ENCODE assay signal across 9 cellular contexts in genomic region chr20:62887147-62887859, GRCh38. TPM values are rescaled to one million over a fixed set of nuclear protein-coding genes. Genes with fewer than 3 reads are reported as not detected.
DNase-seq lines count a peak whose midpoint lies in the region; ATAC-seq and TF ChIP-seq lines count a peak whose summit lies in the region.
"Had no signal": no experiment of that assay in that cellular context is flagged by ENCODE, and none has a peak within 500 bp of the region (broad histone marks: within the 10 kb centered on the region; RNA-seq: fewer than 3 reads in every experiment).

No MANE protein-coding gene starts in this region.

- no peak for ATAC-seq in HG03565 (IDR thresholded peaks at IDR 0.05; ENCODE audit: unreplicated experiment)

- no peak overlapping the region for H3K27ac Mint-ChIP-seq in activated CD4-positive, alpha-beta memory T cell treated with anti-CD3 and anti-CD28 coated beads for 36 hours

- H3K9me3 ChIP-seq in transverse colon: no peaks in the 10 kb centered on the region

- TF ChIP-seq CTCF in transverse colon (IDR thresholded peaks at IDR 0.05): no peak
- TF ChIP-seq CTCF in GM13976 (IDR thresholded peaks at IDR 0.05; ENCODE audit: borderline replicate concordance, control extremely low read depth, extremely low read depth, insufficient read depth, missing control alignments): no peak

- WGBS in transverse colon (ENCODE audit: low coverage in 1 of 2), 2 donors: 40% methylated on average over 13 of the region's 13 CpGs; no CpG with 5 or more reads in 1 of the 2 donors

- POLR2A ChIA-PET in activated CD4-positive, alpha-beta memory T cell treated with anti-CD3 and anti-CD28 coated beads for 36 hours (lab: Charles Lee): no interaction called here

- no peak for TF ChIP-seq POLR2A in transverse colon (IDR thresholded peaks at IDR 0.05)

- in situ Hi-C loops in transverse colon (cut with MboI; ENCODE audit: low pct_ligation_motif_present in 1 of 4, low pct_unique_long_range_greater_than_20kb in 1 of 4, low sequenced_read_pairs in 3 of 4): loop anchor here in 2 of 4 donors (25.0 kb wide), 1 partner anchor 125 kb away; the partner anchor contains the start of gene BHLHE23 (in 2 of the 2)
- in situ Hi-C loops in GM13976 (cut with MboI; ENCODE audit: low sequenced_read_pairs, unreplicated experiment): no loop called here

- no peak for TF ChIP-seq EP300 in transverse colon (IDR thresholded peaks at IDR 0.05; ENCODE audit: low read depth)

- H3K4me1 ChIP-seq in transverse colon: peaks cover 4 to 12% (median 7%) of the 10 kb centered on the region in 4 donors

- H3K27ac ChIP-seq in transverse colon: peak overlapping the region; percentile 21 to 68 (median 56)

- peaks cover 8% of the 10 kb centered on the region for H3K4me1 Mint-ChIP-seq in activated CD4-positive, alpha-beta memory T cell treated with anti-CD3 and anti-CD28 coated beads for 36 hours (ENCODE audit: low read depth)

- no peaks in the 10 kb centered on the region for H3K9me3 Mint-ChIP-seq in activated CD4-positive, alpha-beta memory T cell treated with anti-CD3 and anti-CD28 coated beads for 36 hours
- H3K9me3 Mint-ChIP-seq: activated naive CD4-positive, alpha-beta T cell treated with anti-CD3 and anti-CD28 coated beads, Interleukin-2, amount 50 U/mL, for 24 hours had no signal

- intact Hi-C loops in activated CD4-positive, alpha-beta memory T cell treated with anti-CD3 and anti-CD28 coated beads for 36 hours (cut with micrococcal nuclease): no loop called here
- intact Hi-C loops in cardiac septum (cut with DNase I) (no loop called here), transverse colon (cut with DNase I; ENCODE audit: low total_unique reads) (no loop called here)

- H3K36me3 ChIP-seq in transverse colon: peaks cover 0 to 40% (median 20%) of the 10 kb centered on the region in 4 donors

- H3K4me3 ChIP-seq in transverse colon: no peak overlapping the region

- H3K36me3 Mint-ChIP-seq in activated CD4-positive, alpha-beta memory T cell treated with anti-CD3 and anti-CD28 coated beads for 36 hours: peaks cover 26% of the 10 kb centered on the region

- CTCF ChIA-PET in activated CD4-positive, alpha-beta memory T cell treated with anti-CD3 and anti-CD28 coated beads for 36 hours (lab: Charles Lee): interaction anchor here (0.6 to 1.5 kb wide), 3 partner anchors 12 to 1103 kb away, joined by 3 to 6 read pairs (median 3); no protein-coding TSS in a partner anchor

- DNase-seq in CD1c-positive myeloid dendritic cell (ENCODE audit: extremely low spot score) (peak; percentile 13), MV-4-11 (lab: John Stamatoyannopoulos, UW) (peak; percentile 96), cardiac septum (ENCODE audit: low spot score) (peak; percentile 75), transverse colon (peak; percentile 84), GM13976 (ENCODE audit: low spot score) (no peak), NCI-H146 (lab: John Stamatoyannopoulos, UW) (no peak)
- DNase-seq in activated CD4-positive, alpha-beta memory T cell treated with anti-CD3 and anti-CD28 coated beads for 36 hours: peak; percentile 49

- H3K27me3 ChIP-seq in transverse colon: no peaks in the 10 kb centered on the region

- H3K27me3 Mint-ChIP-seq in activated CD4-positive, alpha-beta memory T cell treated with anti-CD3 and anti-CD28 coated beads for 36 hours: no peaks in the 10 kb centered on the region
- H3K27me3 Mint-ChIP-seq: activated naive CD4-positive, alpha-beta T cell treated with anti-CD3 and anti-CD28 coated beads, Interleukin-2, amount 50 U/mL, for 24 hours had no signal

- no peak overlapping the region for H3K4me3 Mint-ChIP-seq in activated CD4-positive, alpha-beta memory T cell treated with anti-CD3 and anti-CD28 coated beads for 36 hours
- H3K4me3 Mint-ChIP-seq: activated naive CD4-positive, alpha-beta T cell treated with anti-CD3 and anti-CD28 coated beads, Interleukin-2, amount 50 U/mL, for 24 hours had no signal

RNA-seq across cellular contexts. Expression of gene TCFL5, which starts 25.7 kb away (rescaled TPM):
- total RNA-seq in activated CD4-positive, alpha-beta memory T cell treated with anti-CD3 and anti-CD28 coated beads for 36 hours: 1 to 10 TPM; 4.7 to 5.0 TPM
- total RNA-seq in cardiac septum (7.8 TPM), transverse colon (10 to 100 TPM in 1 of 4 donors, 1 to 10 TPM in 3; 5.2 to 19.9 (median 5.9) TPM)

RNA-seq across cellular contexts. Expression of gene DIDO1, which starts 39.0 kb away (rescaled TPM):
- 10 to 100 TPM; 46.6 to 48.4 TPM for total RNA-seq in activated CD4-positive, alpha-beta memory T cell treated with anti-CD3 and anti-CD28 coated beads for 36 hours
- 38.9 TPM for total RNA-seq in cardiac septum
- 100 to 1,000 TPM in 1 of 4 donors, 10 to 100 TPM in 3; 68.3 to 135 (median 88.0) TPM for total RNA-seq in transverse colon

RNA-seq across cellular contexts. Expression of gene GID8, which starts 50.6 kb away (rescaled TPM):
- 10 to 100 TPM; 33.9 to 34.8 TPM for total RNA-seq in activated CD4-positive, alpha-beta memory T cell treated with anti-CD3 and anti-CD28 coated beads for 36 hours
- total RNA-seq in cardiac septum (16.4 TPM), transverse colon (10 to 100 TPM; 29.5 to 34.1 (median 31.7) TPM)

Comparison
In these comparisons a context has a peak if more than half of its experiments do, and no peak if none do; other contexts are left out.
1. DNase-seq: peak in CD1c-positive myeloid dendritic cell (single experiment), MV-4-11 (single experiment), activated CD4-positive, alpha-beta memory T cell treated with anti-CD3 and anti-CD28 coated beads for 36 hours (single experiment), cardiac septum (single experiment) and transverse colon (single experiment); none in GM13976 (single experiment) and NCI-H146 (single experiment).